Comparison of ENCODE assay signal across 12 cellular contexts in genomic region chr4:7852568-7853185, GRCh38.
A peak's percentile ranks its signal among the peaks of the same experiment; 100 is the strongest.
DNase-seq lines count a peak whose midpoint lies in the region; ATAC-seq and TF ChIP-seq lines count a peak whose summit lies in the region.
"Had no signal": no experiment of that assay in that cellular context is flagged by ENCODE, and none has a peak within 500 bp of the region (broad histone marks: within the 10 kb centered on the region; RNA-seq: fewer than 3 reads in every experiment).

No MANE protein-coding gene starts in this region.

- H3K4me3 ChIP-seq in CD4-positive, alpha-beta memory T cell (ENCODE audit: low read length in 2 of 2), result no peak overlapping the region
- no peak overlapping the region for H3K4me3 ChIP-seq in astrocyte of the spinal cord (ENCODE audit: low read depth, low read length)
- H3K4me3 ChIP-seq: MG63, suprapubic skin had no signal

- peak overlapping the region; percentile 82 to 98 (median 90) for H3K27ac Mint-ChIP-seq in CD4-positive, alpha-beta memory T cell

- H3K27ac ChIP-seq in CD4-positive, alpha-beta memory T cell (ENCODE audit: low read depth, low read length), result no peak overlapping the region
- H3K27ac ChIP-seq: suprapubic skin had no signal

- intact Hi-C loops in CD4-positive, alpha-beta memory T cell (cut with micrococcal nuclease), result no loop called here

- in situ Hi-C loops in astrocyte of the spinal cord (cut with HindIII; ENCODE audit: low sequenced_read_pairs), result no loop called here

- POLR2A ChIA-PET in CD4-positive, alpha-beta memory T cell (lab: Charles Lee; ENCODE audit: partially characterized antibody), result interaction anchor here (0.9 to 4.2 kb wide), 2 partner anchors 12 to 24 kb away, joined by 4 to 54 read pairs; no protein-coding TSS in a partner anchor

- H3K4me3 Mint-ChIP-seq in CD4-positive, alpha-beta memory T cell, result peak overlapping the region in 3 of 8 donors; percentile 32 to 49 (median 45)

- H3K27me3 ChIP-seq in CD4-positive, alpha-beta memory T cell (ENCODE audit: insufficient read depth, low read length), result no peaks in the 10 kb centered on the region
- H3K27me3 ChIP-seq: MG63, suprapubic skin had no signal

- no peak for TF ChIP-seq CTCF in astrocyte of the spinal cord (IDR thresholded peaks at IDR 0.05; ENCODE audit: low read depth, low read length)

- peaks cover 54 to 94% (median 83%) of the 10 kb centered on the region in 4 donors for H3K4me1 Mint-ChIP-seq in CD4-positive, alpha-beta memory T cell

- CTCF ChIA-PET in CD4-positive, alpha-beta memory T cell (lab: Charles Lee; ENCODE audit: partially characterized antibody), result interaction anchor here (1.9 to 2.8 kb wide), 2 partner anchors 8 to 24 kb away, joined by 5 to 19 read pairs; no protein-coding TSS in a partner anchor

- ATAC-seq in HG02981 (IDR thresholded peaks at IDR 0.05; ENCODE audit: unreplicated experiment) (no peak), GM21825 (IDR thresholded peaks at IDR 0.05; ENCODE audit: unreplicated experiment) (no peak)

- no peaks in the 10 kb centered on the region for H3K9me3 Mint-ChIP-seq in CD4-positive, alpha-beta memory T cell

- peaks cover 83% of the 10 kb centered on the region for H3K4me1 ChIP-seq in CD4-positive, alpha-beta memory T cell (ENCODE audit: insufficient read depth, low read length)

- no peak for DNase-seq in CD4-positive, alpha-beta memory T cell
- DNase-seq in HK-2 (ENCODE audit: unreplicated experiment) (peak; percentile 68), astrocyte of the spinal cord (ENCODE audit: low read depth, low spot score) (peak; percentile 87), medulla oblongata (ENCODE audit: extremely low spot score) (peak; percentile 40), HuH-7 (ENCODE audit: low spot score) (no peak), HUDEP-2 (lab: John Stamatoyannopoulos, UW; ENCODE audit: unreplicated experiment in 76 of 76) (no peak)
- DNase-seq: DMS53, MG63, NCI-H345 had no signal

- no peaks in the 10 kb centered on the region for H3K9me3 ChIP-seq in CD4-positive, alpha-beta memory T cell (ENCODE audit: control insufficient read depth in 1 of 2, low read length in 2 of 2)
- H3K9me3 ChIP-seq: MG63, suprapubic skin had no signal

- H3K27me3 Mint-ChIP-seq in CD4-positive, alpha-beta memory T cell, result no peaks in the 10 kb centered on the region

- no peaks in the 10 kb centered on the region for H3K36me3 ChIP-seq in CD4-positive, alpha-beta memory T cell (ENCODE audit: insufficient read depth, low read length)

- peaks cover 5 to 8% of the 10 kb centered on the region in 2 donors for H3K36me3 Mint-ChIP-seq in CD4-positive, alpha-beta memory T cell

Comparison
In these comparisons a context has a peak if more than half of its experiments do, and no peak if none do; other contexts are left out.
1. DNase-seq: peak in HK-2 (single experiment), astrocyte of the spinal cord (single experiment) and medulla oblongata (single experiment); none in CD4-positive, alpha-beta memory T cell (0 of 5), HuH-7 (single experiment) and HUDEP-2 (0 of 76).